In the genomic region with DNA sequence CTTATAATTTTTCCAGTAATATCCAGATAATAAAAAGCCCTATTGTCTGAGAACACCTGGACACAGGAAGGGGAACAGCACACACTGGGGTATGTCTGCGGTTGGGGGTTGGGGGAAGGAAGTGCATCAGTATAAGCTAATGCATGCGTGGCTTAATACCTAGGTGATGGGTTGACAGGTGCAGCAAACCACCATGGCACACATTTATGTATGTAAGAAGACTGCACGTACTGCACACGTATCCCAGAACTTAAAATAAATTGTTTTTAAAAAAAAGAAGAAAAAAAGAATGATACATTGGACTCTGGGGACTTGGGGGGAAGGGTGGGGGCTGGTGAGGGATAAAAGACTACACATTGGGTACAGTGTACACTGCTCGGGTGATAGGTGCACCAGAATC, we compare ENCODE assay signal across 22 cellular contexts.
"Had no signal": no experiment of that assay in that cellular context is flagged by ENCODE, and none has a peak within 500 bp of the region (broad histone marks: within the 10 kb centered on the region; RNA-seq: fewer than 3 reads in every experiment).

No MANE protein-coding gene starts in this region.

- H3K9me3 Mint-ChIP-seq: activated CD4-positive, alpha-beta T cell treated with anti-CD3 and anti-CD28 coated beads, Interleukin-2, amount 10 ng/mL, durations not matched to agents 7 days and 5 days; activated CD8-positive, alpha-beta T cell treated with anti-CD3 and anti-CD28 coated beads for 36 hours; activated naive CD4-positive, alpha-beta T cell treated with anti-CD3 and anti-CD28 coated beads, Interleukin-2, amount 10 ng/mL, durations not matched to agents 7 days and 5 days; stimulated activated effector memory CD8-positive, alpha-beta T cell treated with anti-CD3 and anti-CD28 coated beads, Interleukin-12 subunit alpha, Interleukin-12 subunit beta, amount 100 ng/mL, for 72 hours; type B pancreatic cell had no signal

- H3K36me3 ChIP-seq: cardiac muscle cell, esophagus squamous epithelium, heart right ventricle, right lobe of liver had no signal

- DNase-seq: activated CD4-positive, alpha-beta T cell treated with anti-CD3 and anti-CD28 coated beads, Interleukin-2, amount 10 ng/mL, durations not matched to agents 7 days and 5 days; activated CD8-positive, alpha-beta memory T cell treated with anti-CD3 and anti-CD28 coated beads, Interleukin-2, amount 10 ng/mL, durations not matched to agents 7 days and 5 days; activated CD8-positive, alpha-beta T cell treated with anti-CD3 and anti-CD28 coated beads for 36 hours; activated effector memory CD4-positive, alpha-beta T cell treated with anti-CD3 and anti-CD28 coated beads, Interleukin-2, amount 50 U/mL, for 16 hours; activated naive CD4-positive, alpha-beta T cell treated with anti-CD3 and anti-CD28 coated beads, Interleukin-2, amount 10 ng/mL, durations not matched to agents 7 days and 5 days; activated T-cell treated with anti-CD3 and anti-CD28 coated beads for 4 hours; body of pancreas; cortex of kidney; endodermal cell; esophagus squamous epithelium; heart right ventricle; left colon; mesendoderm; mucosa of descending colon; nucleus accumbens; right lobe of liver; stimulated activated CD4-positive, alpha-beta T cell treated with anti-CD3 and anti-CD28 coated beads, Interleukin-1b, Interleukin-23, amount 100 ng/mL, for 48 hours had no signal

- H3K9me3 ChIP-seq: body of pancreas, esophagus squamous epithelium, mucosa of descending colon, right lobe of liver had no signal

- H3K27ac ChIP-seq: body of pancreas, cardiac muscle cell, esophagus squamous epithelium, heart right ventricle, right lobe of liver, skin epidermis had no signal

- H3K27me3 ChIP-seq: body of pancreas, cardiac muscle cell, right lobe of liver had no signal

- H3K4me3 ChIP-seq: body of pancreas, cardiac muscle cell, esophagus squamous epithelium, heart right ventricle, mucosa of descending colon, right lobe of liver, skin epidermis had no signal

- H3K4me1 Mint-ChIP-seq: activated CD4-positive, alpha-beta T cell treated with anti-CD3 and anti-CD28 coated beads, Interleukin-2, amount 10 ng/mL, durations not matched to agents 7 days and 5 days; activated CD8-positive, alpha-beta memory T cell treated with anti-CD3 and anti-CD28 coated beads, Interleukin-2, amount 10 ng/mL, durations not matched to agents 7 days and 5 days; endodermal cell; stimulated activated effector memory CD8-positive, alpha-beta T cell treated with anti-CD3 and anti-CD28 coated beads, Interleukin-12 subunit alpha, Interleukin-12 subunit beta, amount 100 ng/mL, for 72 hours had no signal

- H3K36me3 Mint-ChIP-seq: activated CD8-positive, alpha-beta memory T cell treated with anti-CD3 and anti-CD28 coated beads, Interleukin-2, amount 10 ng/mL, durations not matched to agents 7 days and 5 days; activated naive CD4-positive, alpha-beta T cell treated with anti-CD3 and anti-CD28 coated beads, Interleukin-2, amount 10 ng/mL, durations not matched to agents 7 days and 5 days; stimulated activated effector memory CD8-positive, alpha-beta T cell treated with anti-CD3 and anti-CD28 coated beads, Interleukin-12 subunit alpha, Interleukin-12 subunit beta, amount 100 ng/mL, for 72 hours; type B pancreatic cell had no signal

- ATAC-seq: activated CD4-positive, CD25-positive, alpha-beta regulatory T cell treated with anti-CD3 and anti-CD28 coated beads, Interleukin-2, amount 50 U/mL, for 24 hours; activated CD8-positive, alpha-beta memory T cell treated with anti-CD3 and anti-CD28 coated beads, Interleukin-2, amount 10 ng/mL, durations not matched to agents 7 days and 5 days; activated CD8-positive, alpha-beta T cell treated with anti-CD3 and anti-CD28 coated beads for 36 hours; body of pancreas; heart right ventricle; right lobe of liver; stimulated activated effector memory CD8-positive, alpha-beta T cell treated with anti-CD3 and anti-CD28 coated beads, Interleukin-12 subunit alpha, Interleukin-12 subunit beta, amount 100 ng/mL, for 72 hours had no signal

- H3K4me1 ChIP-seq: body of pancreas, esophagus squamous epithelium, heart right ventricle, right lobe of liver had no signal

- H3K4me3 Mint-ChIP-seq: activated CD4-positive, alpha-beta T cell treated with anti-CD3 and anti-CD28 coated beads, Interleukin-2, amount 10 ng/mL, durations not matched to agents 7 days and 5 days; activated CD8-positive, alpha-beta memory T cell treated with anti-CD3 and anti-CD28 coated beads, Interleukin-2, amount 10 ng/mL, durations not matched to agents 7 days and 5 days; activated CD8-positive, alpha-beta T cell treated with anti-CD3 and anti-CD28 coated beads for 36 hours; activated naive CD4-positive, alpha-beta T cell treated with anti-CD3 and anti-CD28 coated beads, Interleukin-2, amount 10 ng/mL, durations not matched to agents 7 days and 5 days; endodermal cell; stimulated activated effector memory CD8-positive, alpha-beta T cell treated with anti-CD3 and anti-CD28 coated beads, Interleukin-12 subunit alpha, Interleukin-12 subunit beta, amount 100 ng/mL, for 72 hours; type B pancreatic cell had no signal

- H3K27ac Mint-ChIP-seq: activated CD4-positive, alpha-beta T cell treated with anti-CD3 and anti-CD28 coated beads, Interleukin-2, amount 10 ng/mL, durations not matched to agents 7 days and 5 days; activated CD8-positive, alpha-beta memory T cell treated with anti-CD3 and anti-CD28 coated beads, Interleukin-2, amount 10 ng/mL, durations not matched to agents 7 days and 5 days; activated CD8-positive, alpha-beta T cell treated with anti-CD3 and anti-CD28 coated beads for 36 hours; activated naive CD4-positive, alpha-beta T cell treated with anti-CD3 and anti-CD28 coated beads, Interleukin-2, amount 10 ng/mL, durations not matched to agents 7 days and 5 days; endodermal cell; stimulated activated effector memory CD8-positive, alpha-beta T cell treated with anti-CD3 and anti-CD28 coated beads, Interleukin-12 subunit alpha, Interleukin-12 subunit beta, amount 100 ng/mL, for 72 hours; type B pancreatic cell had no signal
